ENCODE assay signal across 14 cellular contexts in genomic region chr22:25623310-25623734, GRCh38. TPM values are rescaled to one million over a fixed set of nuclear protein-coding genes. Genes with fewer than 3 reads are reported as not detected.
DNase-seq lines count a peak whose midpoint lies in the region; ATAC-seq, FAIRE-seq and TF ChIP-seq lines count a peak whose summit lies in the region.
"Had no signal": no experiment of that assay in that cellular context is flagged by ENCODE, and none has a peak within 500 bp of the region (broad histone marks: within the 10 kb centered on the region; RNA-seq: fewer than 3 reads in every experiment).

No MANE protein-coding gene starts in this region.

- no peak for TF ChIP-seq CTCF in H1 (IDR thresholded peaks at IDR 0.05; ENCODE audit: control extremely low read depth in 1 of 3, insufficient read depth in 1 of 3, low read depth in 1 of 3, low read length in 3 of 3)
- TF ChIP-seq CTCF in thyroid gland (IDR thresholded peaks at IDR 0.05): no peak

- no peak overlapping the region for H3K4ac ChIP-seq in H1 (replicated peaks; ENCODE audit: insufficient read length, low read depth, low read length)

- H2BK5ac ChIP-seq in H1 (ENCODE audit: low read depth, low read length): no peak overlapping the region

- CTCF ChIA-PET in H1 (lab: Charles Lee; ENCODE audit: partially characterized antibody): interaction anchor here (0.6 to 1.6 kb wide), 5 partner anchors 48 to 261 kb away, joined by 3 read pairs; no protein-coding TSS in a partner anchor

- no peak overlapping the region for H4K8ac ChIP-seq in H1 (ENCODE audit: extremely low read depth, insufficient read depth, low read length)

- ATAC-seq in GM21390 (IDR thresholded peaks at IDR 0.05; ENCODE audit: unreplicated experiment) (peak; percentile 80), HG03460 (IDR thresholded peaks at IDR 0.05; ENCODE audit: unreplicated experiment) (peak; percentile 74)
- ATAC-seq: A549, T-cell had no signal

- POLR2A ChIA-PET in H1 (lab: Charles Lee; ENCODE audit: partially characterized antibody): no interaction called here

- TF ChIP-seq EP300 in H1 (IDR thresholded peaks at IDR 0.05; ENCODE audit: borderline replicate concordance in 1 of 2, low read depth in 2 of 2, low read length in 2 of 2): no peak

- no peaks in the 10 kb centered on the region for H3K27me3 ChIP-seq in H1 (replicated peaks in 1 of 4; ENCODE audit: control insufficient read depth in 3 of 4, extremely low read depth in 1 of 4, insufficient read depth in 3 of 4, low read length in 3 of 4)
- no peaks in the 10 kb centered on the region for H3K27me3 ChIP-seq in thyroid gland

- peaks cover 0 to 3% of the 10 kb centered on the region in 2 experiments; a peak in 1 of 4 replicates for H3K79me2 ChIP-seq in H1 (ENCODE audit: control insufficient read depth in 1 of 2, insufficient read depth in 2 of 2, low read length in 2 of 2)

- H3K36me3 ChIP-seq in H1 (ENCODE audit: control insufficient read depth in 2 of 4, insufficient read depth in 4 of 4, low read length in 3 of 4) (no peaks in the 10 kb centered on the region), thyroid gland (no peaks in the 10 kb centered on the region)
- H3K36me3 ChIP-seq: prostate gland had no signal

- H3K4me2 ChIP-seq in H1 (ENCODE audit: insufficient read depth in 1 of 2, low read depth in 2 of 2, low read length in 2 of 2): no peak overlapping the region
- H3K4me2 ChIP-seq: A549 had no signal

- no peak overlapping the region for H4K5ac ChIP-seq in H1 (ENCODE audit: insufficient read length, low read depth, low read length)

- WGBS in H1 (ENCODE audit: extremely low coverage in 1 of 2, insufficient coverage in 1 of 2, insufficient read length in 1 of 2, insufficient replicate concordance in 2 of 2, low coverage in 1 of 2, low lambda C conversion rate in 2 of 2, missing lambda C conversion rate in 1 of 2), 2 experiments: 88% methylated on average over 8 of the region's 8 CpGs; no CpG with 5 or more reads in 1 of the 2 experiments
- WGBS in thyroid gland, 2 donors: 89 to 94% methylated on average over 8 of the region's 8 CpGs

- DNase-seq in NCI-H2171 treated with DMSO at 0.1 percent for 48 hours (lab: John Stamatoyannopoulos, UW): peak; percentile 8
- DNase-seq in NCI-H2171 (lab: John Stamatoyannopoulos, UW): no peak
- no peak for DNase-seq in H1 (ENCODE audit: low read depth in 1 of 2, low spot score in 2 of 2)
- DNase-seq in thyroid gland: no peak
- no peak for DNase-seq in SKM-1 treated with dmso at 0.1 percent for 144 hours (lab: John Stamatoyannopoulos, UW; ENCODE audit: unreplicated experiment)
- DNase-seq in HT-29 (ENCODE audit: low spot score): no peak
- DNase-seq: activated naive CD4-positive, alpha-beta T cell treated with anti-CD3 and anti-CD28 coated beads, Interleukin-2, amount 50 U/mL, for 16 hours; kidney glomerular epithelial cell; NCI-H2029 treated with DMSO at 0.1 percent for 48 hours; T-cell had no signal

- H4K91ac ChIP-seq in H1 (replicated peaks; ENCODE audit: insufficient read length, low read length): no peak overlapping the region

- no peak for TF ChIP-seq POLR2A in H1 (IDR thresholded peaks at IDR 0.05; ENCODE audit: control extremely low read depth in 1 of 2, low read depth in 2 of 2, low read length in 2 of 2)
- no peak for TF ChIP-seq POLR2A in thyroid gland (IDR thresholded peaks at IDR 0.05)

- H2BK120ac ChIP-seq in H1 (replicated peaks; ENCODE audit: low read depth, low read length): no peak overlapping the region

- no peaks in the 10 kb centered on the region for H3K23me2 ChIP-seq in H1 (ENCODE audit: low read depth, low read length)

- H3K4me3 ChIP-seq in H1 (ENCODE audit: extremely low read depth in 1 of 4, insufficient read depth in 2 of 4, low read depth in 3 of 4, low read length in 4 of 4) (no peak overlapping the region), thyroid gland (replicated peaks in 1 of 3) (no peak overlapping the region)
- H3K4me3 ChIP-seq: A549, prostate gland had no signal

- H3K79me1 ChIP-seq in H1 (ENCODE audit: low read depth, low read length): peaks cover 12% of the 10 kb centered on the region

- H2AK5ac ChIP-seq in H1 (ENCODE audit: low read depth, low read length): 0 out of 2 replicates have a peak overlapping the region, but pooled peaks have one; percentile 60

- H2BK12ac ChIP-seq in H1 (ENCODE audit: low read depth, low read length): no peak overlapping the region

- H3K27ac ChIP-seq in H1 (ENCODE audit: low read depth, low read length) (no peak overlapping the region), thyroid gland (no peak overlapping the region)
- H3K27ac ChIP-seq: A549, prostate gland had no signal

- H3K9me3 ChIP-seq in H1 (ENCODE audit: insufficient read depth in 2 of 2, low read depth in 1 of 2, low read length in 1 of 2) (no peaks in the 10 kb centered on the region), thyroid gland (no peaks in the 10 kb centered on the region)
- H3K9me3 ChIP-seq: A549, prostate gland had no signal

- no peak overlapping the region for H2BK15ac ChIP-seq in H1 (ENCODE audit: low read length)

- TF ChIP-seq RAD21 in H1 (IDR thresholded peaks at IDR 0.05 in 1 of 2, conservative IDR thresholded peaks at IDR 0.05 in 1 of 2; ENCODE audit: low read depth in 2 of 2, low read length in 2 of 2): no peak

- no peak overlapping the region for H2BK20ac ChIP-seq in H1 (ENCODE audit: low read length)

- no peak overlapping the region for H3K14ac ChIP-seq in H1 (ENCODE audit: insufficient read length)

- no peak overlapping the region for H3K23ac ChIP-seq in H1 (ENCODE audit: insufficient read length)

- H3K18ac ChIP-seq in H1 (ENCODE audit: extremely low read depth, low read length): no peak overlapping the region

- intact Hi-C loops in thyroid gland (cut with DNase I): no loop called here

- no peak overlapping the region for H2AFZ ChIP-seq in H1 (ENCODE audit: low read length)

- FAIRE-seq in H1 (lab: Jason Lieb, UNC): no peak
- FAIRE-seq: A549 had no signal

- peaks cover 2 to 11% (median 7%) of the 10 kb centered on the region in 4 experiments for H3K4me1 ChIP-seq in H1 (replicated peaks in 1 of 4; ENCODE audit: control insufficient read depth in 3 of 4, insufficient read depth in 4 of 4, low read length in 3 of 4)
- H3K4me1 ChIP-seq in thyroid gland: no peaks in the 10 kb centered on the region
- H3K4me1 ChIP-seq: A549 had no signal

- no peak overlapping the region for H3K9ac ChIP-seq in H1 (replicated peaks in 1 of 4; ENCODE audit: extremely low read depth in 1 of 4, low read depth in 3 of 4, low read length in 3 of 4)

- peaks cover 2 to 4% of the 10 kb centered on the region in 2 experiments for H4K20me1 ChIP-seq in H1 (replicated peaks in 1 of 2; ENCODE audit: control insufficient read depth in 1 of 2, insufficient read depth in 2 of 2, low read length in 2 of 2)

- H3K56ac ChIP-seq in H1 (replicated peaks; ENCODE audit: insufficient read length, low read depth, low read length): no peak overlapping the region

TF ChIP-seq in H1, 55 proteins besides CTCF, POLR2A, EP300 and RAD21:
- TF ChIP-seq SP4 (IDR thresholded peaks at IDR 0.05; ENCODE audit: low read length) (no peak), HDAC2 (IDR thresholded peaks at IDR 0.05; ENCODE audit: borderline replicate concordance in 1 of 2, low read depth in 2 of 2, low read length in 2 of 2) (no peak), CHD2 (IDR thresholded peaks at IDR 0.05; ENCODE audit: low read length) (no peak), SRF (IDR thresholded peaks at IDR 0.05; ENCODE audit: low read depth, low read length) (no peak), MAX (IDR thresholded peaks at IDR 0.05) (no peak), CHD1 (IDR thresholded peaks at IDR 0.05; ENCODE audit: low read depth, low read length) (no peak), TEAD4 (IDR thresholded peaks at IDR 0.05; ENCODE audit: low read depth, low read length) (no peak), TCF12 (IDR thresholded peaks at IDR 0.05; ENCODE audit: low read depth, low read length) (no peak), FOSL1 (IDR thresholded peaks at IDR 0.05; ENCODE audit: insufficient read depth, low read depth, low read length) (no peak), HDAC6 (IDR thresholded peaks at IDR 0.05; ENCODE audit: low read depth, low read length) (no peak), YY1 (IDR thresholded peaks at IDR 0.05; ENCODE audit: low read depth, low read length) (no peak), CTBP2 (IDR thresholded peaks at IDR 0.05; ENCODE audit: borderline replicate concordance, insufficient read depth, insufficient read length, low read length) (no peak)

RNA-seq across cellular contexts. Expression of gene GRK3, which starts 58.8 kb away (rescaled TPM):
- total RNA-seq in H1 (2021; fragmentation: NEBNext Ultra II Directional; extraction: Animal tissue kit (Norgen Biotek cat#: 25700)): 32.1 and 35.3 TPM in 2 replicates
- polyA plus RNA-seq in H1 (2011; rRNA removed): 5.9 and 7.5 TPM in 2 replicates
- polyA plus RNA-seq in H1 (2011; cell fraction: cytosol; rRNA removed): 8.7 TPM
- 12.8 TPM for polyA plus RNA-seq in H1 (2011; cell fraction: nucleus; rRNA removed)
- polyA plus RNA-seq in H1 (2012, experiment 1 of 2): 7.6 to 11.7 TPM (median 10.5 TPM) in 4 replicates
- polyA plus RNA-seq in H1 (2012, experiment 2 of 2): 1.3 TPM
- polyA plus RNA-seq in H1 (2013, experiment 1 of 2): 10.5 TPM
- 9.8 TPM for polyA plus RNA-seq in H1 (2013, experiment 2 of 2)
- polyA minus RNA-seq in H1 (2011; rRNA and poly(A)+ RNA removed): 27.2 and 29.1 TPM in 2 replicates
- polyA minus RNA-seq in H1 (2011; cell fraction: cytosol; rRNA and poly(A)+ RNA removed): 13.9 TPM
- 29.7 TPM for polyA minus RNA-seq in H1 (2011; cell fraction: nucleus; rRNA and poly(A)+ RNA removed)
- total RNA-seq in thyroid gland: 10 to 100 TPM in 1 of 4 donors, 1 to 10 TPM in 3; 7.6 to 10.7 (median 8.8) TPM
- 1.4 and 1.5 TPM in 2 replicates for total RNA-seq in HT-29 (2014; rRNA removed; shearing (Covaris generic))
